Comparison of ENCODE assay signal across 9 cellular contexts in genomic region chr14:69610020-69610858, GRCh38. TPM values are rescaled to one million over a fixed set of nuclear protein-coding genes. Genes with fewer than 3 reads are reported as not detected.
DNase-seq lines count a peak whose midpoint lies in the region; ATAC-seq, FAIRE-seq and TF ChIP-seq lines count a peak whose summit lies in the region.
"Had no signal": no experiment of that assay in that cellular context is flagged by ENCODE, and none has a peak within 500 bp of the region (broad histone marks: within the 10 kb centered on the region; RNA-seq: fewer than 3 reads in every experiment).

No MANE protein-coding gene starts in this region.

- H3K9ac ChIP-seq in GM12878 (ENCODE audit: control insufficient read depth, insufficient read depth, low read length) = peak overlapping the region; percentile 40; the same call in 1 of the 2 replicates

- no peak for FAIRE-seq in GM12878 (lab: Jason Lieb, UNC)

- intact Hi-C loops in GM12878 (cut with micrococcal nuclease; ENCODE audit: unreplicated experiment) = loop anchor here (10.0 kb wide), 1 partner anchor 215 kb away; the partner anchor contains the start of genes ERH and SLC39A9
- intact Hi-C loops in right lobe of liver (cut with DNase I) = no loop called here
- intact Hi-C loops in transverse colon (cut with DNase I; ENCODE audit: low total_unique reads) = no loop called here

- RAD21 ChIA-PET in GM12878 (lab: Charles Lee; ENCODE audit: unreplicated experiment) = interaction anchor here (0.7 to 10.0 kb wide), 8 partner anchors 8 to 157 kb away, joined by 3 to 178 read pairs (median 6); partner anchors contain the start of gene SRSF5

- H3K79me2 ChIP-seq in GM12878 (ENCODE audit: control insufficient read depth, insufficient read depth, low read length) = peaks cover 44% of the 10 kb centered on the region

- no peaks in the 10 kb centered on the region; a peak in 1 of 4 replicates for H3K36me3 ChIP-seq in GM12878 (ENCODE audit: control insufficient read depth in 2 of 2, insufficient read depth in 2 of 2, low read length in 1 of 2)
- H3K36me3 ChIP-seq in right lobe of liver = no peaks in the 10 kb centered on the region
- H3K36me3 ChIP-seq in transverse colon = no peaks in the 10 kb centered on the region

- ATAC-seq in activated T-cell treated with anti-CD3 and anti-CD28 coated beads, Interleukin-2, amount 50 U/mL, for 72 hours (replicated peaks in 1 of 2) = no peak
- no peak for ATAC-seq in GM12878
- no peak for ATAC-seq in right lobe of liver
- no peak for ATAC-seq in HG02973 (IDR thresholded peaks at IDR 0.05; ENCODE audit: unreplicated experiment)

- POLR2A ChIA-PET in GM12878 (lab: Charles Lee) = interaction anchor here (0.5 to 2.7 kb wide), 3 partner anchors 10 to 99 kb away, joined by 3 to 12 read pairs (median 5); no protein-coding TSS in a partner anchor

- peak overlapping the region; percentile 58 for H3K27ac Mint-ChIP-seq in activated T-cell treated with anti-CD3 and anti-CD28 coated beads, Interleukin-2, amount 50 U/mL, for 72 hours

- H3K27me3 Mint-ChIP-seq in activated T-cell treated with anti-CD3 and anti-CD28 coated beads, Interleukin-2, amount 50 U/mL, for 72 hours (ENCODE audit: low read depth) = no peaks in the 10 kb centered on the region

- H3K4me1 ChIP-seq in GM12878 (ENCODE audit: control insufficient read depth, insufficient read depth, low read length) = peaks cover 21% of the 10 kb centered on the region
- H3K4me1 ChIP-seq in right lobe of liver = peaks cover 0 to 40% (median 21%) of the 10 kb centered on the region in 4 donors
- peaks cover 17 to 68% (median 51%) of the 10 kb centered on the region in 4 donors for H3K4me1 ChIP-seq in transverse colon

- H3K4me1 Mint-ChIP-seq in activated T-cell treated with anti-CD3 and anti-CD28 coated beads, Interleukin-2, amount 50 U/mL, for 72 hours (ENCODE audit: low read depth) = peaks cover 48% of the 10 kb centered on the region

- DNase-seq in activated T-cell treated with anti-CD3 and anti-CD28 coated beads, Interleukin-2, amount 50 U/mL, for 72 hours = no peak
- DNase-seq in activated T-cell treated with anti-CD3 and anti-CD28 coated beads, Interleukin-2, amount 50 U/mL, for 1 hour = no peak
- DNase-seq in GM12878 (ENCODE audit: low read depth, low spot score) = no peak
- no peak for DNase-seq in right lobe of liver
- DNase-seq in transverse colon = no peak
- DNase-seq in retina = no peak
- DNase-seq in activated gamma-delta T cell treated with Interleukin-2 at 50 U/mL for 16 hours = no peak

- in situ Hi-C loops in GM12878 (cut with MboI) = loop anchor here (10.0 kb wide), 1 partner anchor 55 kb away; no protein-coding TSS in a partner anchor
- in situ Hi-C loops in transverse colon (cut with MboI; ENCODE audit: low pct_ligation_motif_present in 1 of 4, low pct_unique_long_range_greater_than_20kb in 1 of 4, low sequenced_read_pairs in 3 of 4) = no loop called here

- peak overlapping the region; percentile 66 for H3K4me2 ChIP-seq in GM12878 (ENCODE audit: control insufficient read depth, insufficient read depth)

- no peaks in the 10 kb centered on the region for H3K9me3 Mint-ChIP-seq in activated T-cell treated with anti-CD3 and anti-CD28 coated beads, Interleukin-2, amount 50 U/mL, for 72 hours

- no TSS peak for BruUV-seq in GM12878 (replicated peaks; lab: Mats Ljungman, UMichigan)

- TF ChIP-seq EP300 in GM12878 (IDR thresholded peaks at IDR 0.05; ENCODE audit: borderline replicate concordance in 1 of 2, control insufficient read depth in 1 of 2, low read depth in 2 of 2, low read length in 2 of 2) (no peak), transverse colon (IDR thresholded peaks at IDR 0.05; ENCODE audit: low read depth) (no peak)

- H3K9me3 ChIP-seq in GM12878 (replicated peaks; ENCODE audit: control insufficient read depth, insufficient read depth, low read length) = no peaks in the 10 kb centered on the region
- H3K9me3 ChIP-seq in right lobe of liver = no peaks in the 10 kb centered on the region
- H3K9me3 ChIP-seq in transverse colon = no peaks in the 10 kb centered on the region

- no peaks in the 10 kb centered on the region for H4K20me1 ChIP-seq in GM12878 (ENCODE audit: control insufficient read depth, insufficient read depth)

- peak overlapping the region; percentile 67 for H2AFZ ChIP-seq in GM12878 (ENCODE audit: control insufficient read depth, low read depth, low read length)

- peaks cover 3 to 9% of the 10 kb centered on the region in 2 donors for H3K36me3 Mint-ChIP-seq in activated T-cell treated with anti-CD3 and anti-CD28 coated beads, Interleukin-2, amount 50 U/mL, for 72 hours (ENCODE audit: insufficient read depth in 2 of 2)

- no peak for TF ChIP-seq CTCF in GM12878 (IDR thresholded peaks at IDR 0.05 in 2 of 3, conservative IDR thresholded peaks at IDR 0.05 in 1 of 3; ENCODE audit: control insufficient read depth in 2 of 3, extremely low read depth in 1 of 3, insufficient read depth in 1 of 3, low read depth in 3 of 3, low read length in 3 of 3)
- no peak for TF ChIP-seq CTCF in right lobe of liver (IDR thresholded peaks at IDR 0.05)
- TF ChIP-seq CTCF in transverse colon (IDR thresholded peaks at IDR 0.05) = no peak

- H3K4me3 ChIP-seq in GM12878 (peak overlapping the region; percentile 74), right lobe of liver (peak overlapping the region in 2 of 3 donors; percentile 48 to 74), transverse colon (peak overlapping the region in 3 of 4 donors; percentile 19 to 88 (median 80))

- H3K27me3 ChIP-seq in GM12878 (replicated peaks in 1 of 2; ENCODE audit: control insufficient read depth in 2 of 2, insufficient read depth in 2 of 2, low read length in 1 of 2) = no peaks in the 10 kb centered on the region
- no peaks in the 10 kb centered on the region for H3K27me3 ChIP-seq in right lobe of liver
- H3K27me3 ChIP-seq in transverse colon = no peaks in the 10 kb centered on the region

- WGBS in GM12878 (ENCODE audit: insufficient coverage, insufficient replicate concordance, low lambda C conversion rate, missing lambda C conversion rate) = 65% methylated on average over 8 of the region's 8 CpGs
- 51% methylated on average over 7 of the region's 8 CpGs for WGBS in right lobe of liver (ENCODE audit: insufficient coverage, low coverage, low lambda C conversion rate, missing lambda C conversion rate)
- 47 to 55% methylated on average over 2 to 8 of the region's 8 CpGs for WGBS in transverse colon (ENCODE audit: low coverage in 1 of 2), 2 donors

- TF ChIP-seq POLR2A in GM12878 (IDR thresholded peaks at IDR 0.05; ENCODE audit: low read depth, low read length) (no peak), right lobe of liver (IDR thresholded peaks at IDR 0.05) (no peak), transverse colon (IDR thresholded peaks at IDR 0.05) (no peak)

- no peak for TF ChIP-seq RAD21 in GM12878 (IDR thresholded peaks at IDR 0.05; ENCODE audit: insufficient read depth, low read depth, low read length)

- H3K27ac ChIP-seq in GM12878 (ENCODE audit: control insufficient read depth, insufficient read depth) (peak overlapping the region; percentile 41; the same call in 1 of the 2 replicates), right lobe of liver (peak overlapping the region; percentile 49 to 76 (median 68)), transverse colon (peak overlapping the region; percentile 97 to 99 (median 99))

- SMC1A ChIA-PET in GM12878 (lab: Charles Lee; ENCODE audit: uncharacterized antibody, unreplicated experiment) = interaction anchor here (0.5 to 11.9 kb wide), 9 partner anchors 15 to 152 kb away, joined by 3 to 164 read pairs (median 5); no protein-coding TSS in a partner anchor

- CTCF ChIA-PET in GM12878 (lab: Yijun Ruan, JAX) = interaction anchor here (1.0 to 1.8 kb wide), 6 partner anchors 25 to 121 kb away, joined by 3 to 4 read pairs (median 3); no protein-coding TSS in a partner anchor

- peak overlapping the region; percentile 85 to 89 for H3K4me3 Mint-ChIP-seq in activated T-cell treated with anti-CD3 and anti-CD28 coated beads, Interleukin-2, amount 50 U/mL, for 72 hours

RNA-seq across cellular contexts. Expression of gene SUSD6, which starts 1.2 kb away (rescaled TPM):
- 10 to 100 TPM; 60.3 to 73.8 TPM for total RNA-seq in activated T-cell treated with anti-CD3 and anti-CD28 coated beads, Interleukin-2, amount 50 U/mL, for 72 hours
- total RNA-seq in GM12878 (2013; cell fraction: nucleolus; rRNA removed) = 59.8 and 61.3 TPM in 2 replicates
- total RNA-seq in GM12878 (2014; rRNA removed) (6.9 and 8.3 TPM in 2 replicates), GM12878 (2014; rRNA removed; fragmentation: Illumina TruSeq; extraction: Trizol) (11.0 and 11.1 TPM in 2 replicates), GM12878 (2021) (39.8 and 40.1 TPM in 2 replicates), right lobe of liver (10 to 100 TPM in 5 of 6 experiments, 1 to 10 TPM in 1; 9.6 to 17.4 (median 12.5) TPM), transverse colon (100 to 1,000 TPM in 2 of 4 donors, 10 to 100 TPM in 2; 29.1 to 159 (median 95.0) TPM)
- 18.4 TPM for polyA plus RNA-seq in GM12878 (2011; ENCODE audit: low read depth)
- polyA plus RNA-seq in GM12878 (2011; rRNA removed) (11.3 and 16.7 TPM in 2 replicates), GM12878 (2014; fragmentation: Illumina TruSeq; extraction: Trizol) (19.4 and 23.7 TPM in 2 replicates), GM12878 (2014; fragmentation: Nextera tagmentation; extraction: Ambion mirVana) (1 to 10 TPM; 6.6 to 9.4 TPM), GM12878 (2014; rRNA removed) (25.8 and 31.1 TPM in 2 replicates), GM12878 (2016; fragmentation: Nextera tagmentation; extraction: Ambion mirVana) (10 to 100 TPM; 27.1 to 33.7 TPM)
- 13.8 and 14.1 TPM in 2 replicates for polyA plus RNA-seq in GM12878 (2011; cell fraction: cytosol; rRNA removed)
- 38.9 and 46.9 TPM in 2 replicates for polyA plus RNA-seq in GM12878 (2011; cell fraction: nucleus; rRNA removed)
- polyA plus RNA-seq in GM12878 (2012) = 23.6 and 27.7 TPM in 2 replicates
- 17.6 and 19.5 TPM in 2 replicates for polyA minus RNA-seq in GM12878 (2011; rRNA and poly(A)+ RNA removed)
- polyA minus RNA-seq in GM12878 (2011; cell fraction: cytosol; rRNA and poly(A)+ RNA removed) = 5.1 and 5.6 TPM in 2 replicates
- polyA minus RNA-seq in GM12878 (2011; cell fraction: nucleus; rRNA and poly(A)+ RNA removed) = 14.9 and 32.6 TPM in 2 replicates

RNA-seq across cellular contexts. Expression of gene CCDC177, which starts 35.6 kb away (rescaled TPM):
- not detected for total RNA-seq in activated T-cell treated with anti-CD3 and anti-CD28 coated beads, Interleukin-2, amount 50 U/mL, for 72 hours
- total RNA-seq in GM12878 (2013; cell fraction: nucleolus; rRNA removed) = not detected in 2 replicates
- not detected in 2 replicates for total RNA-seq in GM12878 (2014; rRNA removed)
- not detected in 2 replicates for total RNA-seq in GM12878 (2014; rRNA removed; fragmentation: Illumina TruSeq; extraction: Trizol)
- total RNA-seq in GM12878 (2021) = not detected in 2 replicates
- not detected for polyA plus RNA-seq in GM12878 (2011; ENCODE audit: low read depth)
- not detected in 2 replicates for polyA plus RNA-seq in GM12878 (2011; rRNA removed)
- not detected in 2 replicates for polyA plus RNA-seq in GM12878 (2011; cell fraction: cytosol; rRNA removed)
- not detected in 2 replicates for polyA plus RNA-seq in GM12878 (2011; cell fraction: nucleus; rRNA removed)
- polyA plus RNA-seq in GM12878 (2012) = not detected in 2 replicates
- not detected in 2 replicates for polyA plus RNA-seq in GM12878 (2014; fragmentation: Illumina TruSeq; extraction: Trizol)
- not detected for polyA plus RNA-seq in GM12878 (2014; fragmentation: Nextera tagmentation; extraction: Ambion mirVana)
- not detected in 2 replicates for polyA plus RNA-seq in GM12878 (2014; rRNA removed)
- not detected for polyA plus RNA-seq in GM12878 (2016; fragmentation: Nextera tagmentation; extraction: Ambion mirVana)
- not detected in 2 replicates for polyA minus RNA-seq in GM12878 (2011; rRNA and poly(A)+ RNA removed)
- polyA minus RNA-seq in GM12878 (2011; cell fraction: cytosol; rRNA and poly(A)+ RNA removed) = not detected in 2 replicates
- not detected in 2 replicates for polyA minus RNA-seq in GM12878 (2011; cell fraction: nucleus; rRNA and poly(A)+ RNA removed)
- total RNA-seq in right lobe of liver = under 1 TPM in 3 of 6 experiments, not detected in 3; 0.06 to 0.11 (median 0.07) TPM
- total RNA-seq in transverse colon = not detected
- total RNA-seq: renal cortical epithelial cell had no signal

Comparison
In these comparisons a context has a peak if more than half of its experiments do, and no peak if none do; other contexts are left out.
1. H3K27ac ChIP-seq: peak in every context shown above with its lines; median percentile 99 in transverse colon; 68 in right lobe of liver; 41 in GM12878.